Comparison of ENCODE assay signal across 11 cellular contexts in the genomic region with DNA sequence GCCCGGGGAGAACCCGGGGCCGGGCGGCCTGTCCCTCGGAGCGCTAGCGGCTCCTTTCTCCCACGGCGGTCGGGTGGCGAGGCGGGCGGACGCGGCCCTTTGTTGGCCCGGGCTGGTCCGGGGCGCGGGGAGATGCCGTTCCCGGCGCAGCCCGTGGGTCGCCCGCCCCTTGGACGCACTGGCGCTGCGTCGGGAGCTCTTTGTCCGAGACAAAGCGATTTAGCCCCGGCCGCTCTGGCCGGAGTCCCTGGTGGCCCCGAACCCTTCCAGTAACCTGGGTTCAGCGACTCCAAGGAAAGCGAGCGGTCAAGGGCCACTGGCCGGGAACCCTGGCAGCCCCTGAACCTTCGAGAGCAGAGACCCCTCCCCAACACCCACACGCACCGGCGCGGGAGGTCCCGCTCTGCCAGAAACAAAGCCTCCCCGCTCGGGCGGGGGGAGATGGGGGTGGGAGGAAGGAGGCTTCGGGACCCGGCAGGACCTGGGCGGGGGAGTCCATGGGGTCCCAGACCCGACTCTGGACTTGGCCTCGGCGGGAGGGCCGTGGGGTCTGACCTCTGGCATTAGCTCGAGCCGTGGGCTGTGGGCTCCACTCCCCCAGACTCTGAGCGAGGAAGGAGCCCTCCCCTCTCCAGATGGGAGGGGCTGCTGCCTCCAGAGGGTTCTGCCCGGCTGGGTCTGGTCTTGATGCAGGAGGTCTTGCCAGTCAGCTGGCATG. TPM values are rescaled to one million over a fixed set of nuclear protein-coding genes. Genes with fewer than 3 reads are reported as not detected.
DNase-seq lines count a peak whose midpoint lies in the region; ATAC-seq, FAIRE-seq and TF ChIP-seq lines count a peak whose summit lies in the region.
"Had no signal": no experiment of that assay in that cellular context is flagged by ENCODE, and none has a peak within 500 bp of the region (broad histone marks: within the 10 kb centered on the region; RNA-seq: fewer than 3 reads in every experiment).

No MANE protein-coding gene starts in this region.

- no peak overlapping the region for H3K27ac ChIP-seq in HepG2 (ENCODE audit: extremely low read length, insufficient read depth, low read length)
- no peak overlapping the region for H3K27ac ChIP-seq in right lobe of liver
- no peak overlapping the region for H3K27ac ChIP-seq in lower lobe of right lung
- no peak overlapping the region for H3K27ac ChIP-seq in urinary bladder (ENCODE audit: low read depth)

- TF ChIP-seq EP300 in HepG2 (IDR thresholded peaks at IDR 0.05; ENCODE audit: low read depth in 2 of 2, low read length in 2 of 2) (no peak), HepG2 (CRISPR knock-in tag; IDR thresholded peaks at IDR 0.05; ENCODE audit: borderline replicate concordance) (no peak)

- TF ChIP-seq CTCF in HepG2 (CRISPR knock-in tag; IDR thresholded peaks at IDR 0.05) (no peak), right lobe of liver (IDR thresholded peaks at IDR 0.05) (no peak), bronchial epithelial cell (IDR thresholded peaks at IDR 0.05; ENCODE audit: insufficient read depth, low read length, severe bottlenecking) (no peak), lower lobe of right lung (IDR thresholded peaks at IDR 0.05) (no peak)

- no peaks in the 10 kb centered on the region for H3K79me2 ChIP-seq in HepG2 (ENCODE audit: insufficient read depth, low read length)

- peaks cover 18% of the 10 kb centered on the region for H4K20me1 ChIP-seq in HepG2 (ENCODE audit: insufficient read depth, low read length)

- no peak overlapping the region for H3K9ac ChIP-seq in HepG2 (ENCODE audit: insufficient read depth, low read depth, low read length)

- in situ Hi-C loops in HepG2 (cut with HindIII; ENCODE audit: extremely low pct_ligation_motif_present, low pct_unique_long_range_greater_than_20kb) = no loop called here

- ATAC-seq in HepG2 (no peak), right lobe of liver (no peak), lower lobe of right lung (peak in 1 of 2 donors; percentile 4)

- peak overlapping the region; percentile 32 for H3K4me2 ChIP-seq in HepG2 (ENCODE audit: low read depth, low read length)

- CTCF ChIA-PET in HepG2 (lab: Yijun Ruan, JAX; ENCODE audit: low intra/inter-chr PET ratio, low total read pairs) = no interaction called here

- BruUV-seq in HepG2 (replicated peaks; lab: Mats Ljungman, UMichigan) = no TSS peak

- intact Hi-C loops in HepG2 (cut with micrococcal nuclease; ENCODE audit: unreplicated experiment) (no loop called here), right lobe of liver (cut with DNase I) (no loop called here), lower lobe of right lung (cut with DNase I) (no loop called here)

- no peak overlapping the region for H2AFZ ChIP-seq in HepG2 (ENCODE audit: low read length)

- no peaks in the 10 kb centered on the region for H3K9me3 ChIP-seq in HepG2 (ENCODE audit: low read length)
- H3K9me3 ChIP-seq in right lobe of liver = no peaks in the 10 kb centered on the region
- no peaks in the 10 kb centered on the region for H3K9me3 ChIP-seq in lower lobe of right lung

- DNase-seq in HepG2 (ENCODE audit: low spot score) (no peak), right lobe of liver (no peak), bronchial epithelial cell (ENCODE audit: low read depth) (no peak), lower lobe of right lung (no peak), DMS114 treated with DMSO at 0.1 percent for 48 hours (lab: John Stamatoyannopoulos, UW; ENCODE audit: unreplicated experiment) (no peak), NCI-H2196 (lab: John Stamatoyannopoulos, UW; ENCODE audit: unreplicated experiment) (no peak), ureter (ENCODE audit: low spot score) (no peak)
- DNase-seq: activated T-cell treated with anti-CD3 and anti-CD28 coated beads, Interleukin-2, amount 50 U/mL, for 4 hours; NCI-H2171 had no signal

- FAIRE-seq in HepG2 (lab: Jason Lieb, UNC) (no peak), bronchial epithelial cell (lab: Jason Lieb, UNC) (no peak)
- FAIRE-seq: G401.6 had no signal

- POLR2A ChIA-PET in HepG2 (lab: Yijun Ruan, JAX) = no interaction called here

- H3K4me1 ChIP-seq in HepG2 (ENCODE audit: insufficient read depth, low read length) (peaks cover 23% of the 10 kb centered on the region), right lobe of liver (peaks cover 0 to 21% (median 0%) of the 10 kb centered on the region in 4 donors), lower lobe of right lung (peaks cover 17% of the 10 kb centered on the region), urinary bladder (ENCODE audit: insufficient read depth) (peaks cover 1% of the 10 kb centered on the region)

- TF ChIP-seq RAD21 in HepG2 (CRISPR knock-in tag; IDR thresholded peaks at IDR 0.05) = no peak

- no peak for TF ChIP-seq POLR2A in HepG2 (IDR thresholded peaks at IDR 0.05; ENCODE audit: insufficient read depth in 1 of 2, low read depth in 2 of 2, low read length in 2 of 2)
- no peak for TF ChIP-seq POLR2A in right lobe of liver (IDR thresholded peaks at IDR 0.05)

- H3K27me3 ChIP-seq in HepG2 (ENCODE audit: control insufficient read depth in 1 of 2, insufficient read depth in 2 of 2, low read length in 2 of 2) (peaks cover 4 to 40% of the 10 kb centered on the region in 2 experiments), right lobe of liver (peaks cover 0 to 32% of the 10 kb centered on the region in 2 donors), bronchial epithelial cell (ENCODE audit: control insufficient read depth, insufficient read depth, low read length) (peaks cover 14% of the 10 kb centered on the region), lower lobe of right lung (ENCODE audit: low read depth) (peaks cover 61% of the 10 kb centered on the region)

- peak overlapping the region in 2 of 3 experiments; percentile 29 to 40; a peak in 3 of 6 replicates for H3K4me3 ChIP-seq in HepG2 (replicated peaks in 1 of 3; ENCODE audit: insufficient read depth in 1 of 3, low read depth in 2 of 3, low read length in 3 of 3)
- peak overlapping the region in 1 of 3 donors; percentile 13 for H3K4me3 ChIP-seq in right lobe of liver
- peak overlapping the region; percentile 6 for H3K4me3 ChIP-seq in bronchial epithelial cell (ENCODE audit: low read depth, low read length)
- peak overlapping the region; percentile 51 for H3K4me3 ChIP-seq in lower lobe of right lung
- H3K4me3 ChIP-seq in urinary bladder (ENCODE audit: low read depth, low read length) = peak overlapping the region; percentile 45

- no peaks in the 10 kb centered on the region for H3K36me3 ChIP-seq in HepG2 (replicated peaks in 1 of 2; ENCODE audit: control insufficient read depth in 1 of 2, insufficient read depth in 2 of 2, low read length in 2 of 2)
- H3K36me3 ChIP-seq in right lobe of liver = no peaks in the 10 kb centered on the region
- H3K36me3 ChIP-seq in bronchial epithelial cell (ENCODE audit: control insufficient read depth, insufficient read depth, low read length) = no peaks in the 10 kb centered on the region
- H3K36me3 ChIP-seq in lower lobe of right lung = no peaks in the 10 kb centered on the region
- H3K36me3 ChIP-seq in urinary bladder (ENCODE audit: insufficient read depth) = no peaks in the 10 kb centered on the region

- WGBS in HepG2 (ENCODE audit: low lambda C conversion rate) = 18% methylated on average over 17 of the region's 59 CpGs
- WGBS in right lobe of liver (ENCODE audit: insufficient coverage, low coverage, low lambda C conversion rate, missing lambda C conversion rate) = 20% methylated on average over 1 of the region's 59 CpGs
- 2% methylated on average over 59 of the region's 59 CpGs for WGBS in urinary bladder

TF ChIP-seq in HepG2, 621 proteins besides CTCF, POLR2A, EP300 and RAD21:
- peak; percentile 73; the same call in 1 of the 2 replicates for TF ChIP-seq EZH2 (conservative IDR thresholded peaks at IDR 0.05; ENCODE audit: low read depth, low read length)
- no peak for TF ChIP-seq ZNF777 (CRISPR knock-in tag; IDR thresholded peaks at IDR 0.05)
TF ChIP-seq in HepG2: peak in this region for 1.

RNA-seq across cellular contexts. Expression of a gene that starts 0.8 kb away (rescaled TPM):
- total RNA-seq in HepG2 (2016; rRNA removed; fragmentation: Illumina TruSeq; extraction: Trizol) (0.38 and 0.84 TPM in 2 replicates), right lobe of liver (under 1 TPM in 3 of 6 experiments, not detected in 3; 0.24 to 0.31 (median 0.25) TPM), bronchial epithelial cell (0.13 and 0.26 TPM in 2 replicates), lower lobe of right lung (2.1 TPM), urinary bladder (1.7 TPM), ureter (2.1 TPM)
- 0.30 and 0.53 TPM in 2 replicates for total RNA-seq in HepG2 (2016; cell fraction: cytosol; rRNA removed; fragmentation: Illumina TruSeq; extraction: Trizol; ENCODE audit: low read depth)
- total RNA-seq in HepG2 (2016; cell fraction: insoluble cytoplasmic fraction; rRNA removed; fragmentation: Illumina TruSeq; extraction: Trizol) = 0.28 and 0.67 TPM in 2 replicates
- total RNA-seq in HepG2 (2016; cell fraction: membrane; rRNA removed; fragmentation: Illumina TruSeq; extraction: Trizol) = 0.65 and 0.72 TPM in 2 replicates
- 0.25 and 0.85 TPM in 2 replicates for total RNA-seq in HepG2 (2016; cell fraction: nucleus; rRNA removed; fragmentation: Illumina TruSeq; extraction: Trizol)
- polyA plus RNA-seq in HepG2 (2011; rRNA removed) (1.2 and 2.1 TPM in 2 replicates), urinary bladder (1.5 TPM)
- 0.87 and 0.98 TPM in 2 replicates for polyA plus RNA-seq in HepG2 (2011; cell fraction: cytosol; rRNA removed)
- 6.5 and 9.7 TPM in 2 replicates for polyA plus RNA-seq in HepG2 (2011; cell fraction: nucleus; rRNA removed)
- 0.76 and 1.7 TPM in 2 replicates for polyA plus RNA-seq in HepG2 (2012)
- polyA plus RNA-seq in HepG2 (2016; cell fraction: cytosol; fragmentation: Illumina TruSeq; extraction: Trizol; ENCODE audit: low read depth) = 0.43 and 0.57 TPM in 2 replicates
- polyA plus RNA-seq in HepG2 (2016; cell fraction: insoluble cytoplasmic fraction; fragmentation: Illumina TruSeq; extraction: Trizol; ENCODE audit: low read depth) = 0.42 and 0.70 TPM in 2 replicates
- polyA plus RNA-seq in HepG2 (2016; cell fraction: membrane; fragmentation: Illumina TruSeq; extraction: Trizol; ENCODE audit: low read depth) = 0.53 and 0.62 TPM in 2 replicates
- 1.1 and 1.7 TPM in 2 replicates for polyA plus RNA-seq in HepG2 (2016; cell fraction: nucleus; fragmentation: Illumina TruSeq; extraction: Trizol; ENCODE audit: insufficient read depth, low read depth)
- 0.07 and 2.3 TPM in 2 replicates for polyA minus RNA-seq in HepG2 (2011; rRNA and poly(A)+ RNA removed; ENCODE audit: low replicate concordance)
- 1.1 and 1.6 TPM in 2 replicates for polyA minus RNA-seq in HepG2 (2011; cell fraction: cytosol; rRNA and poly(A)+ RNA removed)
- polyA minus RNA-seq in HepG2 (2011; cell fraction: nucleus; rRNA and poly(A)+ RNA removed) = 1.2 TPM in 2 replicates
